In genomic region chr4:53653484-53654053, GRCh38 we compare ENCODE assay signal across 8 cellular contexts.
A peak's percentile ranks its signal among the peaks of the same experiment; 100 is the strongest.
DNase-seq lines count a peak whose midpoint lies in the region; ATAC-seq lines count a peak whose summit lies in the region.

No MANE protein-coding gene starts in this region.

- DNase-seq in NCI-H2107 treated with DMSO at 0.1 percent for 48 hours (lab: John Stamatoyannopoulos, UW; ENCODE audit: unreplicated experiment) (peak; percentile 36), NCI-H2107 (lab: John Stamatoyannopoulos, UW) (no peak), SW480 (ENCODE audit: low spot score) (peak; percentile 15), HPDE6-E6E7 (ENCODE audit: extremely low spot score) (no peak)
- no peak for DNase-seq in activated CD4-positive, alpha-beta T cell treated with anti-CD3 and anti-CD28 coated beads, Interleukin-2, amount 50 U/mL, for 48 hours

- H3K9me3 ChIP-seq in mucosa of stomach (ENCODE audit: control insufficient read depth, low read length): no peaks in the 10 kb centered on the region

- no peaks in the 10 kb centered on the region for H3K27me3 ChIP-seq in mucosa of stomach (ENCODE audit: control insufficient read depth, insufficient read depth, low read length)

- no peak overlapping the region for H3K4me3 ChIP-seq in mucosa of stomach (ENCODE audit: low read length)

- ATAC-seq in HG03442 (IDR thresholded peaks at IDR 0.05; ENCODE audit: unreplicated experiment) (peak; percentile 43), GM21576 (IDR thresholded peaks at IDR 0.05; ENCODE audit: unreplicated experiment) (no peak)

- no peaks in the 10 kb centered on the region for H3K36me3 ChIP-seq in mucosa of stomach (ENCODE audit: control insufficient read depth, insufficient read depth, low read length)

- peaks cover 54% of the 10 kb centered on the region for H3K4me1 ChIP-seq in mucosa of stomach (ENCODE audit: control insufficient read depth, insufficient read depth, low read length)

- H3K9ac ChIP-seq in mucosa of stomach (ENCODE audit: low read length): peak overlapping the region; percentile 4

Comparison
In these comparisons a context has a peak if more than half of its experiments do, and no peak if none do; other contexts are left out.
1. DNase-seq: peak in NCI-H2107 treated with DMSO at 0.1 percent for 48 hours (single experiment) and SW480 (single experiment); none in NCI-H2107 (single experiment), activated CD4-positive, alpha-beta T cell treated with anti-CD3 and anti-CD28 coated beads, Interleukin-2, amount 50 U/mL, for 48 hours (0 of 2) and HPDE6-E6E7 (single experiment).